12 cellular contexts compared by ENCODE assay signal in genomic region chr11:870127-870413, GRCh38. TPM values are rescaled to one million over a fixed set of nuclear protein-coding genes. Genes with fewer than 3 reads are reported as not detected.
DNase-seq lines count a peak whose midpoint lies in the region; ATAC-seq and TF ChIP-seq lines count a peak whose summit lies in the region.
"Had no signal": no experiment of that assay in that cellular context is flagged by ENCODE, and none has a peak within 500 bp of the region (broad histone marks: within the 10 kb centered on the region; RNA-seq: fewer than 3 reads in every experiment).

No MANE protein-coding gene starts in this region.

- H3K79me2 ChIP-seq in PC-3 (ENCODE audit: low read length): no peaks in the 10 kb centered on the region

- intact Hi-C loops in PC-3 (cut with micrococcal nuclease): no loop called here

- H3K27ac ChIP-seq in PC-3 (ENCODE audit: low read length): no peak overlapping the region

- H3K4me1 Mint-ChIP-seq in glutamatergic neuron (ENCODE audit: low read depth, unreplicated experiment): no peaks in the 10 kb centered on the region
- H3K4me1 Mint-ChIP-seq: B cell had no signal

- H3K4me1 ChIP-seq in BE2C (no peaks in the 10 kb centered on the region), PC-3 (ENCODE audit: insufficient read depth, low read length) (no peaks in the 10 kb centered on the region)

- no peaks in the 10 kb centered on the region for H3K36me3 Mint-ChIP-seq in glutamatergic neuron (ENCODE audit: unreplicated experiment)
- H3K36me3 Mint-ChIP-seq: activated naive CD8-positive, alpha-beta T cell had no signal

- CTCF ChIA-PET in PC-3 (lab: Charles Lee): interaction anchor here (0.7 kb wide), 1 partner anchor 181 kb away, joined by 5 read pairs; no protein-coding TSS in a partner anchor

- ATAC-seq in PC-3 (peak; percentile 36), GM19455 (IDR thresholded peaks at IDR 0.05; ENCODE audit: unreplicated experiment) (no peak)
- ATAC-seq: activated CD8-positive, alpha-beta T cell treated with anti-CD3 and anti-CD28 coated beads for 36 hours had no signal

- H3K27me3 ChIP-seq in BE2C: no peaks in the 10 kb centered on the region
- no peaks in the 10 kb centered on the region for H3K27me3 ChIP-seq in PC-3 (ENCODE audit: low read length)

- no peaks in the 10 kb centered on the region for H3K9me2 ChIP-seq in PC-3 (replicated peaks; ENCODE audit: low read length)

- POLR2A ChIA-PET in PC-3 (lab: Charles Lee; ENCODE audit: unreplicated experiment): no interaction called here

- no peak overlapping the region for H3K4me3 Mint-ChIP-seq in glutamatergic neuron (ENCODE audit: unreplicated experiment)
- H3K4me3 Mint-ChIP-seq: activated CD8-positive, alpha-beta T cell treated with anti-CD3 and anti-CD28 coated beads for 36 hours; activated naive CD8-positive, alpha-beta T cell; B cell had no signal

- H3K9me3 Mint-ChIP-seq in glutamatergic neuron (ENCODE audit: unreplicated experiment): peaks cover 2% of the 10 kb centered on the region
- H3K9me3 Mint-ChIP-seq: activated CD8-positive, alpha-beta T cell treated with anti-CD3 and anti-CD28 coated beads for 36 hours had no signal

- no peak overlapping the region for H2AFZ ChIP-seq in PC-3 (ENCODE audit: low read length)

- H3K27ac Mint-ChIP-seq in glutamatergic neuron (ENCODE audit: unreplicated experiment): peak overlapping the region; percentile 43
- H3K27ac Mint-ChIP-seq: activated CD8-positive, alpha-beta T cell treated with anti-CD3 and anti-CD28 coated beads for 36 hours; activated naive CD8-positive, alpha-beta T cell; B cell had no signal

- DNase-seq in BE2C: no peak
- peak; percentile 27 for DNase-seq in PC-3
- DNase-seq in glutamatergic neuron: peak; percentile 71
- DNase-seq in activated gamma-delta T cell treated with Interleukin-2 at 50 U/mL for 16 hours: no peak
- DNase-seq in activated CD4-positive, CD25-positive, alpha-beta regulatory T cell (lab: John Stamatoyannopoulos, UW): no peak
- DNase-seq: activated CD8-positive, alpha-beta T cell treated with anti-CD3 and anti-CD28 coated beads for 36 hours; head of caudate nucleus; NCI-H1436 treated with DMSO at 0.1 percent for 48 hours; NK-92 treated with Interleukin-12 subunit alpha and Interleukin-12 subunit beta, amount 100 ng/mL, for 24 hours had no signal

- no peaks in the 10 kb centered on the region; the same call in 1 of the 2 replicates for H3K36me3 ChIP-seq in BE2C
- H3K36me3 ChIP-seq in PC-3 (ENCODE audit: low read depth, low read length): no peaks in the 10 kb centered on the region

- H4K20me1 ChIP-seq in PC-3 (ENCODE audit: low read length): no peaks in the 10 kb centered on the region

- H3F3A ChIP-seq in PC-3 (ENCODE audit: low read length, unreplicated experiment): no peaks in the 10 kb centered on the region

- H3K4me3 ChIP-seq in BE2C (ENCODE audit: low read depth, low read length): no peak overlapping the region
- H3K4me3 ChIP-seq in PC-3 (ENCODE audit: low read length): no peak overlapping the region

- no peak overlapping the region for H3K4me2 ChIP-seq in PC-3 (ENCODE audit: low read length)

- H3K9ac ChIP-seq in PC-3 (ENCODE audit: low read length): no peak overlapping the region

- TF ChIP-seq CTCF in BE2C (IDR thresholded peaks at IDR 0.05; ENCODE audit: low read depth, low read length) (peak; percentile 17; the same call in 1 of the 2 replicates), PC-3 (conservative IDR thresholded peaks at IDR 0.05; ENCODE audit: low read depth, low read length) (peak; percentile 40), glutamatergic neuron (IDR thresholded peaks at IDR 0.05; ENCODE audit: partially characterized antibody, unreplicated experiment) (peak; percentile 25)

- no TSS peak for BruUV-seq in PC-3 (replicated peaks; lab: Mats Ljungman, UMichigan)

- H3K9me3 ChIP-seq in BE2C (no peaks in the 10 kb centered on the region), PC-3 (ENCODE audit: low read length) (no peaks in the 10 kb centered on the region)

- H3K27me3 Mint-ChIP-seq in glutamatergic neuron (ENCODE audit: unreplicated experiment): peaks cover 8% of the 10 kb centered on the region
- H3K27me3 Mint-ChIP-seq: activated CD8-positive, alpha-beta T cell treated with anti-CD3 and anti-CD28 coated beads for 36 hours; activated naive CD8-positive, alpha-beta T cell; B cell had no signal

RNA-seq across cellular contexts. Expression of gene TSPAN4, which starts 27.4 kb away (rescaled TPM):
- polyA plus RNA-seq in BE2C (2012; ENCODE audit: insufficient read depth, insufficient read length, low read depth): 60.8 TPM
- 121 and 138 TPM in 2 replicates for total RNA-seq in PC-3 (2014; rRNA removed)
- total RNA-seq in glutamatergic neuron (ENCODE audit: unreplicated experiment): 82.5 TPM

RNA-seq across cellular contexts. Expression of gene POLR2L, which starts 27.7 kb away (rescaled TPM):
- 712 TPM for polyA plus RNA-seq in BE2C (2012; ENCODE audit: insufficient read depth, insufficient read length, low read depth)
- total RNA-seq in PC-3 (2014; rRNA removed) (661 and 1,148 TPM in 2 replicates), glutamatergic neuron (ENCODE audit: unreplicated experiment) (106 TPM)

RNA-seq across cellular contexts. Expression of gene CD151, which starts 37.3 kb away (rescaled TPM):
- polyA plus RNA-seq in BE2C (2012; ENCODE audit: insufficient read depth, insufficient read length, low read depth): 89.3 TPM
- 469 and 490 TPM in 2 replicates for total RNA-seq in PC-3 (2014; rRNA removed)
- 346 TPM for total RNA-seq in glutamatergic neuron (ENCODE audit: unreplicated experiment)

RNA-seq across cellular contexts. Expression of gene CHID1, which starts 40.5 kb away (rescaled TPM):
- polyA plus RNA-seq in BE2C (2012; ENCODE audit: insufficient read depth, insufficient read length, low read depth): 127 TPM
- total RNA-seq in PC-3 (2014; rRNA removed): 70.2 and 116 TPM in 2 replicates
- total RNA-seq in glutamatergic neuron (ENCODE audit: unreplicated experiment): 56.1 TPM

RNA-seq across cellular contexts. Expression of gene CRACR2B, which starts 42.4 kb away (rescaled TPM):
- 1.8 TPM for polyA plus RNA-seq in BE2C (2012; ENCODE audit: insufficient read depth, insufficient read length, low read depth)
- 10.6 and 19.8 TPM in 2 replicates for total RNA-seq in PC-3 (2014; rRNA removed)
- 19.7 TPM for total RNA-seq in glutamatergic neuron (ENCODE audit: unreplicated experiment)

Comparison
In these comparisons a context has a peak if more than half of its experiments do, and no peak if none do; other contexts are left out.
1. DNase-seq: peak in PC-3 (single experiment) and glutamatergic neuron (single experiment); none in BE2C (single experiment), activated gamma-delta T cell treated with Interleukin-2 at 50 U/mL for 16 hours (single experiment) and activated CD4-positive, CD25-positive, alpha-beta regulatory T cell (0 of 4).
2. Peak in every context shown above with its lines, with median percentiles within 50 percentile points of each other: CTCF ChIP-seq.